ENCODE assay signal across 1 cellular context in genomic region chr1:23562138-23562819, GRCh38.
A peak's percentile ranks its signal among the peaks of the same experiment; 100 is the strongest.
TF ChIP-seq lines count a peak whose summit lies in the region.

No MANE protein-coding gene starts in this region.

TF ChIP-seq in HepG2, 621 proteins besides CTCF, POLR2A, EP300 and RAD21 (continued from another document and continues in another):
- TF ChIP-seq AHDC1 (CRISPR knock-in tag; IDR thresholded peaks at IDR 0.05; ENCODE audit: borderline replicate concordance) (peak; percentile 36; the same call in 1 of the 2 replicates), SP1 (IDR thresholded peaks at IDR 0.05) (no peak), SP1 (CRISPR knock-in tag; IDR thresholded peaks at IDR 0.05) (peak; percentile 69), ZNF691 (CRISPR knock-in tag; IDR thresholded peaks at IDR 0.05; ENCODE audit: borderline replicate concordance, low read depth) (no peak), ETS1 (CRISPR knock-in tag; IDR thresholded peaks at IDR 0.05) (no peak), ZMAT3 (CRISPR knock-in tag; conservative IDR thresholded peaks at IDR 0.05) (no peak), ZNF780A (CRISPR knock-in tag; IDR thresholded peaks at IDR 0.05) (no peak), HNRNPK (IDR thresholded peaks at IDR 0.05; ENCODE audit: low read depth, low read length, poor library complexity, severe bottlenecking) (peak; percentile 39), ZNF552 (CRISPR knock-in tag; IDR thresholded peaks at IDR 0.05; ENCODE audit: borderline replicate concordance) (no peak), HIC2 (CRISPR knock-in tag; IDR thresholded peaks at IDR 0.05; ENCODE audit: low read depth) (no peak), MTA1 (CRISPR knock-in tag; IDR thresholded peaks at IDR 0.05; ENCODE audit: borderline replicate concordance) (peak; percentile 74; the same call in 1 of the 2 replicates), TFDP1 (CRISPR knock-in tag; IDR thresholded peaks at IDR 0.05; ENCODE audit: borderline replicate concordance) (no peak), ZNF605 (CRISPR knock-in tag; IDR thresholded peaks at IDR 0.05) (no peak), ZNF274 (CRISPR knock-in tag; IDR thresholded peaks at IDR 0.05) (no peak), RBAK (CRISPR knock-in tag; IDR thresholded peaks at IDR 0.05) (no peak), ZNF382 (CRISPR knock-in tag; IDR thresholded peaks at IDR 0.05; ENCODE audit: borderline replicate concordance) (no peak), ZNF136 (CRISPR knock-in tag; IDR thresholded peaks at IDR 0.05; ENCODE audit: low read depth) (no peak), MTF2 (CRISPR knock-in tag; IDR thresholded peaks at IDR 0.05; ENCODE audit: borderline replicate concordance) (no peak), CREB3 (CRISPR knock-in tag; IDR thresholded peaks at IDR 0.05) (no peak), CHD2 (IDR thresholded peaks at IDR 0.05; ENCODE audit: low read depth, low read length) (no peak), HMG20B (CRISPR knock-in tag; conservative IDR thresholded peaks at IDR 0.05) (peak; percentile 50; the same call in 1 of the 2 replicates), MED8 (CRISPR knock-in tag; IDR thresholded peaks at IDR 0.05; ENCODE audit: insufficient replicate concordance) (no peak), ZKSCAN1 (IDR thresholded peaks at IDR 0.05; ENCODE audit: low read length) (no peak), ZBTB4 (CRISPR knock-in tag; IDR thresholded peaks at IDR 0.05; ENCODE audit: borderline replicate concordance) (no peak), RFX1 (IDR thresholded peaks at IDR 0.05) (peak; percentile 74), ZNF276 (CRISPR knock-in tag; IDR thresholded peaks at IDR 0.05; ENCODE audit: low read depth) (no peak), DMTF1 (CRISPR knock-in tag; IDR thresholded peaks at IDR 0.05) (no peak), SETDB1 (CRISPR knock-in tag; IDR thresholded peaks at IDR 0.05; ENCODE audit: borderline replicate concordance) (no peak), ZC3H13 (CRISPR knock-in tag; IDR thresholded peaks at IDR 0.05) (no peak), ZNF777 (CRISPR knock-in tag; IDR thresholded peaks at IDR 0.05) (no peak), NFKB2 (CRISPR knock-in tag; IDR thresholded peaks at IDR 0.05; ENCODE audit: borderline replicate concordance) (no peak), ATF4 (CRISPR knock-in tag; IDR thresholded peaks at IDR 0.05) (no peak), NCOR1 (IDR thresholded peaks at IDR 0.05; ENCODE audit: borderline replicate concordance, low read length) (no peak; the same call in 1 of the 2 replicates), ZNF563 (CRISPR knock-in tag; IDR thresholded peaks at IDR 0.05) (no peak), ZNF766 (CRISPR knock-in tag; IDR thresholded peaks at IDR 0.05; ENCODE audit: borderline replicate concordance) (no peak), ZBTB3 (CRISPR knock-in tag; IDR thresholded peaks at IDR 0.05; ENCODE audit: borderline replicate concordance, low read depth) (no peak), MXI1 (IDR thresholded peaks at IDR 0.05; ENCODE audit: borderline replicate concordance, low read depth, low read length) (peak; percentile 82; the same call in 2 of the 3 replicates), ZNF234 (CRISPR knock-in tag; conservative IDR thresholded peaks at IDR 0.05) (no peak)
